In the genomic region with DNA sequence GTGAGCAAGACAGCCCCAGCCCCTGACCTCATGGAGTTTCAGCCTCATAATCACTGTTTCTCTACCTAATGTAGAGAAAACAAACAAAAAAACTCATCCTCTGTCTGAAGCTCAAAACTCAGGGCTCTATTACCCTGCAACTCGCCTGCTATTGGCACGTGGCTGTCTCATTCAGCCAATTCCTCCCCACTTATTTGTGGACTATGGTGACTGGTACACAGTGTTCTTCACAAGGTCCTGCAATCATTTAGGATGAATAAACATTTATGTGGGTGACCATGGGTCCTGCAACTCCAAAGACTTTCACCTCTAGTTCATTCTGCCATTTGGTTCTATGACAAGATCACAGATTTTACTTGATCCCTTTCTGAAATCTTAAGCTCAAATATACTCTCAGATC, we compare ENCODE assay signal across 23 cellular contexts. TPM values are rescaled to one million over a fixed set of nuclear protein-coding genes. Genes with fewer than 3 reads are reported as not detected.
DNase-seq lines count a peak whose midpoint lies in the region; ATAC-seq and TF ChIP-seq lines count a peak whose summit lies in the region.
"Had no signal": no experiment of that assay in that cellular context is flagged by ENCODE, and none has a peak within 500 bp of the region (broad histone marks: within the 10 kb centered on the region; RNA-seq: fewer than 3 reads in every experiment).

No MANE protein-coding gene starts in this region.

- DNase-seq in T-helper 1 cell (no peak), LHCN-M2 (ENCODE audit: low read depth) (peak; percentile 3), natural killer cell (no peak), DMS153 treated with DMSO at 0.1 percent for 48 hours (lab: John Stamatoyannopoulos, UW; ENCODE audit: unreplicated experiment) (no peak), H4 (ENCODE audit: low spot score) (no peak), RPMI8226 (no peak)
- no peak for DNase-seq in effector memory CD8-positive, alpha-beta T cell
- DNase-seq: activated CD4-positive, alpha-beta T cell treated with anti-CD3 and anti-CD28 coated beads for 1 hour; activated gamma-delta T cell; Calu3; EL; GM23248; MG63; NCI-H1417; NCI-H446 treated with DMSO at 0.1 percent for 48 hours; PC-3; retina; SHP77; stimulated activated CD4-positive, alpha-beta T cell treated with anti-CD3 and anti-CD28 coated beads, Interleukin-4, amount 100 ng/mL, for 4 hours; stimulated activated naive CD8-positive, alpha-beta T cell treated with anti-CD3 and anti-CD28 coated beads, Interleukin-15, amount 100 ng/mL, for 72 hours; SW 1271; transverse colon had no signal

- no peak for TF ChIP-seq CTCF in natural killer cell (IDR thresholded peaks at IDR 0.05)

- no peak overlapping the region for H3K4me3 Mint-ChIP-seq in T-helper 1 cell treated with Interleukin-12 subunit alpha and Interleukin-12 subunit beta and Interleukin-4 antibody, amounts not matched to agents 30 μg/mL and 1 μg/mL, for 36 hours
- H3K4me3 Mint-ChIP-seq in effector memory CD8-positive, alpha-beta T cell = no peak overlapping the region
- H3K4me3 Mint-ChIP-seq in natural killer cell = no peak overlapping the region
- H3K4me3 Mint-ChIP-seq: stimulated activated naive CD8-positive, alpha-beta T cell treated with anti-CD3 and anti-CD28 coated beads, Interleukin-15, amount 100 ng/mL, for 72 hours had no signal

- no peaks in the 10 kb centered on the region for H3K9me3 Mint-ChIP-seq in T-helper 1 cell treated with Interleukin-12 subunit alpha and Interleukin-12 subunit beta and Interleukin-4 antibody, amounts not matched to agents 30 μg/mL and 1 μg/mL, for 36 hours
- no peaks in the 10 kb centered on the region for H3K9me3 Mint-ChIP-seq in effector memory CD8-positive, alpha-beta T cell
- no peaks in the 10 kb centered on the region for H3K9me3 Mint-ChIP-seq in natural killer cell
- H3K9me3 Mint-ChIP-seq: stimulated activated naive CD8-positive, alpha-beta T cell treated with anti-CD3 and anti-CD28 coated beads, Interleukin-15, amount 100 ng/mL, for 72 hours had no signal

- H3K4me1 Mint-ChIP-seq in T-helper 1 cell treated with Interleukin-12 subunit alpha and Interleukin-12 subunit beta and Interleukin-4 antibody, amounts not matched to agents 30 μg/mL and 1 μg/mL, for 36 hours (ENCODE audit: low read depth) = peaks cover 22% of the 10 kb centered on the region
- peaks cover 33 to 43% of the 10 kb centered on the region in 2 donors for H3K4me1 Mint-ChIP-seq in effector memory CD8-positive, alpha-beta T cell (ENCODE audit: low read depth in 2 of 2)
- H3K4me1 Mint-ChIP-seq in natural killer cell = peaks cover 50 to 53% of the 10 kb centered on the region in 2 donors

- intact Hi-C loops in natural killer cell (cut with micrococcal nuclease) = no loop called here

- no peak for ATAC-seq in effector memory CD8-positive, alpha-beta T cell (replicated peaks)
- no peak for ATAC-seq in natural killer cell
- ATAC-seq: PC-3; stimulated activated naive CD8-positive, alpha-beta T cell treated with anti-CD3 and anti-CD28 coated beads, Interleukin-15, amount 100 ng/mL, for 72 hours had no signal

- H3K27ac Mint-ChIP-seq in T-helper 1 cell treated with Interleukin-12 subunit alpha and Interleukin-12 subunit beta and Interleukin-4 antibody, amounts not matched to agents 30 μg/mL and 1 μg/mL, for 36 hours = peak overlapping the region; percentile 38
- peak overlapping the region; percentile 45 to 73 for H3K27ac Mint-ChIP-seq in effector memory CD8-positive, alpha-beta T cell
- peak overlapping the region; percentile 31 to 70 for H3K27ac Mint-ChIP-seq in natural killer cell
- H3K27ac Mint-ChIP-seq: stimulated activated naive CD8-positive, alpha-beta T cell treated with anti-CD3 and anti-CD28 coated beads, Interleukin-15, amount 100 ng/mL, for 72 hours had no signal

- peaks cover 35% of the 10 kb centered on the region for H3K36me3 Mint-ChIP-seq in T-helper 1 cell treated with Interleukin-12 subunit alpha and Interleukin-12 subunit beta and Interleukin-4 antibody, amounts not matched to agents 30 μg/mL and 1 μg/mL, for 36 hours (ENCODE audit: low read depth)
- peaks cover 83% of the 10 kb centered on the region for H3K36me3 Mint-ChIP-seq in effector memory CD8-positive, alpha-beta T cell (ENCODE audit: insufficient read depth)
- H3K36me3 Mint-ChIP-seq in natural killer cell = peaks cover 7% of the 10 kb centered on the region

- H3K27me3 Mint-ChIP-seq in T-helper 1 cell treated with Interleukin-12 subunit alpha and Interleukin-12 subunit beta and Interleukin-4 antibody, amounts not matched to agents 30 μg/mL and 1 μg/mL, for 36 hours (ENCODE audit: low read depth) = no peaks in the 10 kb centered on the region
- H3K27me3 Mint-ChIP-seq in effector memory CD8-positive, alpha-beta T cell = no peaks in the 10 kb centered on the region
- H3K27me3 Mint-ChIP-seq in natural killer cell (ENCODE audit: low read depth in 2 of 2) = no peaks in the 10 kb centered on the region
- H3K27me3 Mint-ChIP-seq: stimulated activated naive CD8-positive, alpha-beta T cell treated with anti-CD3 and anti-CD28 coated beads, Interleukin-15, amount 100 ng/mL, for 72 hours had no signal

RNA-seq across cellular contexts. Expression of a gene that starts 4.7 kb away (rescaled TPM):
- total RNA-seq in LHCN-M2 (2014; rRNA removed) = 39.9 and 58.6 TPM in 2 replicates
- 27.5 TPM for polyA plus RNA-seq in LHCN-M2 (2012)
- total RNA-seq in natural killer cell = 10 to 100 TPM; 41.5 to 49.7 (median 48.3) TPM
- 21.2 and 27.9 TPM in 2 replicates for total RNA-seq in H4 (2014; rRNA removed; shearing (Covaris generic))

RNA-seq across cellular contexts. Expression of a gene that starts 5.2 kb away (rescaled TPM):
- total RNA-seq in LHCN-M2 (2014; rRNA removed) (43.3 and 54.4 TPM in 2 replicates), natural killer cell (10 to 100 TPM; 18.3 to 35.8 (median 20.5) TPM)
- 25.4 TPM for polyA plus RNA-seq in LHCN-M2 (2012)
- total RNA-seq in H4 (2014; rRNA removed; shearing (Covaris generic)) = 26.4 and 31.5 TPM in 2 replicates
